8 cellular contexts compared by ENCODE assay signal in the genomic region with DNA sequence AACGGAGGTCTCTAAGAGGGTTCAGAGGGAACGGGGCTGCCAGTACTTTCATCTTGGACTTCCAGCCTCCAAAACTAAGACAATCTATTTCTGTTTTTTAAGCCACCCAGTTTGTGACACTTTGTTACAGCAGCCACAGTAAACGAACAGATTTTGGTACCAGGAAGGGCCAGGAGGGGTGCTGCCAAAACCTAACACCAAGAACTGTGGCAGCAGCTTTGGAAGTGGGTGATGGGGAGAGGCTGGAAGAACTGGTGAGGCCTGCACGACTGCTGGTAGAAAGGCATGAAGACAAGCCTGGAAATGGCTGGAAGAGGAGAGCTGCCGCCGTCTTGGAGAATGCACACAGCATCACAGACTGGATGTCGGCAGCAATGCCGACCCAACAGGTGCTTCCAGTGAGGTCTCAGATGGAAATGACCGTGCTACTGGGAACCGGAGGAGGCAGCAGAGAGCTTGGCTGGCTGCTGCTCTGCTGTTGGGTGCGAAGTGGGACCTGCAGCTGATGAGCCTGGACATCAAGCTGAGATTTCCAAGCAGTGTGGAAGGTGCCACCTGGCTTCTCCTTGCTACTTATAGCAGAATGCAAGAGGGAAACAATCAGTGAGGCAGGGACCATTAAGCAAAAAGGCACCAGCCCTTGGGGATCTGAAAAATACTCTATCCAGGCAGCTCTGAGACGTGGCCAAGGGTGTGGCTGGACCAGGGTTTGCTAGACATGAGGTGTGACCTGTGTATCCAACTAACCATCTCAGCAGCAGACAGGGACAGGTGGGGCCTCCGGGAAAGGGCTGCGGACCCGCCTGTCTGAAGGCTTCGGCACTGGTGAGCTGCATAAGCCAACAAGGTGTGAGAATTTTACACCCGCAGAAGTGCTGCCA. TPM values are rescaled to one million over a fixed set of nuclear protein-coding genes. Genes with fewer than 3 reads are reported as not detected.
DNase-seq lines count a peak whose midpoint lies in the region; ATAC-seq, FAIRE-seq and TF ChIP-seq lines count a peak whose summit lies in the region.

No MANE protein-coding gene starts in this region.

- H3K4me1 ChIP-seq in keratinocyte (ENCODE audit: control insufficient read depth, extremely low read depth, insufficient read depth, low read length), result no peaks in the 10 kb centered on the region

- H3K27me3 ChIP-seq in keratinocyte (ENCODE audit: control insufficient read depth, extremely low read depth, insufficient read depth, low read length), result peaks cover 38% of the 10 kb centered on the region

- peaks cover 9% of the 10 kb centered on the region for H4K20me1 ChIP-seq in keratinocyte (ENCODE audit: control insufficient read depth, extremely low read depth, insufficient read depth, low read length)

- H3K9me1 ChIP-seq in keratinocyte (ENCODE audit: control insufficient read depth, extremely low read depth, insufficient read depth, low read length), result no peaks in the 10 kb centered on the region

- no peak overlapping the region for H3K4me3 ChIP-seq in keratinocyte (ENCODE audit: control insufficient read depth in 2 of 3, extremely low read depth in 1 of 3, insufficient read depth in 2 of 3, low read depth in 1 of 3, low read length in 3 of 3)

- peak; percentile 52 to 59 for ATAC-seq in activated T-cell treated with anti-CD3 and anti-CD28 coated beads, Interleukin-2, amount 50 U/mL, for 4 hours
- ATAC-seq in GM21360 (IDR thresholded peaks at IDR 0.05; ENCODE audit: unreplicated experiment), result no peak
- no peak for ATAC-seq in GM18907 (IDR thresholded peaks at IDR 0.05; ENCODE audit: unreplicated experiment)
- no peak for ATAC-seq in HG03439 (IDR thresholded peaks at IDR 0.05; ENCODE audit: unreplicated experiment)

- dilution Hi-C loops in keratinocyte (cut with MboI; ENCODE audit: extremely low pct_ligation_motif_present, low sequenced_read_pairs), result no loop called here

- no peaks in the 10 kb centered on the region for H3K9me3 ChIP-seq in keratinocyte (ENCODE audit: control insufficient read depth, low read depth, low read length)

- TF ChIP-seq CTCF in keratinocyte (optimal IDR thresholded peaks at IDR 0.05 in 1 of 3, IDR thresholded peaks at IDR 0.05 in 1 of 3, conservative IDR thresholded peaks at IDR 0.05 in 1 of 3; ENCODE audit: extremely low read depth in 1 of 3, insufficient read depth in 2 of 3, low read length in 3 of 3), result peak; percentile 75 to 87 (median 87)

- no peaks in the 10 kb centered on the region for H3K79me2 ChIP-seq in keratinocyte (ENCODE audit: control insufficient read depth, insufficient read depth, low read length)

- H3K9me3 Mint-ChIP-seq in activated T-cell treated with anti-CD3 and anti-CD28 coated beads, Interleukin-2, amount 50 U/mL, for 4 hours, result no peaks in the 10 kb centered on the region

- H3K36me3 Mint-ChIP-seq in activated T-cell treated with anti-CD3 and anti-CD28 coated beads, Interleukin-2, amount 50 U/mL, for 4 hours (ENCODE audit: insufficient read depth), result peaks cover 3% of the 10 kb centered on the region

- no peak overlapping the region for H2AFZ ChIP-seq in keratinocyte (ENCODE audit: control insufficient read depth, low read length)

- H3K4me3 Mint-ChIP-seq in activated T-cell treated with anti-CD3 and anti-CD28 coated beads, Interleukin-2, amount 50 U/mL, for 4 hours, result no peak overlapping the region

- no peak overlapping the region for H3K27ac ChIP-seq in keratinocyte (ENCODE audit: control insufficient read depth, insufficient read depth, low read length)

- no peaks in the 10 kb centered on the region for H3K4me1 Mint-ChIP-seq in activated T-cell treated with anti-CD3 and anti-CD28 coated beads, Interleukin-2, amount 50 U/mL, for 4 hours (ENCODE audit: low read depth)

- peaks cover 4% of the 10 kb centered on the region for H3K27me3 Mint-ChIP-seq in activated T-cell treated with anti-CD3 and anti-CD28 coated beads, Interleukin-2, amount 50 U/mL, for 4 hours (ENCODE audit: low read depth)

- no peak overlapping the region for H3K4me2 ChIP-seq in keratinocyte (ENCODE audit: control insufficient read depth, extremely low read depth, insufficient read depth, low read depth, low read length)

- no peak overlapping the region for H3K9ac ChIP-seq in keratinocyte (ENCODE audit: control insufficient read depth, extremely low read depth, insufficient read depth, low read length)

- DNase-seq in activated effector memory CD4-positive, alpha-beta T cell treated with anti-CD3 and anti-CD28 coated beads, Interleukin-2, amount 50 U/mL, for 16 hours, result peak; percentile 69
- DNase-seq in activated effector memory CD4-positive, alpha-beta T cell treated with Interleukin-2 at 50 U/mL for 16 hours, result no peak
- DNase-seq in LHCN-M2 (ENCODE audit: low read depth) (peak; percentile 50), keratinocyte (ENCODE audit: low read depth, low spot score) (no peak)
- DNase-seq in activated T-cell treated with anti-CD3 and anti-CD28 coated beads, Interleukin-2, amount 50 U/mL, for 4 hours, result no peak

- peak; percentile 17 for FAIRE-seq in keratinocyte (lab: Jason Lieb, UNC)

- H3K36me3 ChIP-seq in keratinocyte (ENCODE audit: control insufficient read depth in 2 of 2, extremely low read depth in 1 of 2, insufficient read depth in 2 of 2, low read length in 2 of 2), result peaks cover 2 to 7% of the 10 kb centered on the region in 2 experiments

RNA-seq across cellular contexts. Expression of a gene that starts 4.7 kb away (rescaled TPM):
- total RNA-seq in LHCN-M2 (2014; rRNA removed), result 0.45 TPM in 1 of 2 replicates, not detected in the other
- polyA plus RNA-seq in LHCN-M2 (2012), result not detected
- not detected for total RNA-seq in activated T-cell treated with anti-CD3 and anti-CD28 coated beads, Interleukin-2, amount 50 U/mL, for 4 hours
- not detected in 3 replicates for polyA plus RNA-seq in keratinocyte
- polyA plus RNA-seq in keratinocyte (2011; ENCODE audit: low read depth), result not detected
- not detected in 2 replicates for polyA plus RNA-seq in keratinocyte (2011; cell fraction: cytosol; rRNA removed)
- not detected in 2 replicates for polyA plus RNA-seq in keratinocyte (2011; cell fraction: nucleus; rRNA removed)
- not detected in 2 replicates for polyA plus RNA-seq in keratinocyte (2012; ENCODE audit: low replicate concordance)
- polyA minus RNA-seq in keratinocyte, result not detected in 3 replicates
- not detected for polyA minus RNA-seq in keratinocyte (2011; cell fraction: cytosol; rRNA and poly(A)+ RNA removed)
- polyA minus RNA-seq in keratinocyte (2011; cell fraction: nucleus; rRNA and poly(A)+ RNA removed), result not detected in 2 replicates

RNA-seq across cellular contexts. Expression of a gene that starts 6.7 kb away (rescaled TPM):
- total RNA-seq in LHCN-M2 (2014; rRNA removed), result not detected in 2 replicates
- not detected for polyA plus RNA-seq in LHCN-M2 (2012)
- total RNA-seq in activated T-cell treated with anti-CD3 and anti-CD28 coated beads, Interleukin-2, amount 50 U/mL, for 4 hours, result under 1 TPM in 1 of 3 donors, not detected in 2; 0.18 TPM
- not detected in 3 replicates for polyA plus RNA-seq in keratinocyte
- polyA plus RNA-seq in keratinocyte (2011; ENCODE audit: low read depth), result not detected
- polyA plus RNA-seq in keratinocyte (2011; cell fraction: cytosol; rRNA removed), result not detected in 2 replicates
- not detected in 2 replicates for polyA plus RNA-seq in keratinocyte (2011; cell fraction: nucleus; rRNA removed)
- not detected in 2 replicates for polyA plus RNA-seq in keratinocyte (2012; ENCODE audit: low replicate concordance)
- polyA minus RNA-seq in keratinocyte, result not detected in 3 replicates
- polyA minus RNA-seq in keratinocyte (2011; cell fraction: cytosol; rRNA and poly(A)+ RNA removed), result not detected
- polyA minus RNA-seq in keratinocyte (2011; cell fraction: nucleus; rRNA and poly(A)+ RNA removed), result not detected in 2 replicates

RNA-seq across cellular contexts. Expression of a gene that starts 11.8 kb away (rescaled TPM):
- total RNA-seq in LHCN-M2 (2014; rRNA removed), result 21.9 and 24.4 TPM in 2 replicates
- polyA plus RNA-seq in LHCN-M2 (2012), result 22.7 TPM
- total RNA-seq in activated T-cell treated with anti-CD3 and anti-CD28 coated beads, Interleukin-2, amount 50 U/mL, for 4 hours, result 10 to 100 TPM; 71.9 to 86.3 (median 73.3) TPM
- polyA plus RNA-seq in keratinocyte, result 11.9 to 24.0 TPM (median 13.8 TPM) in 3 replicates
- polyA plus RNA-seq in keratinocyte (2011; ENCODE audit: low read depth), result 21.5 TPM
- 3.5 and 7.7 TPM in 2 replicates for polyA plus RNA-seq in keratinocyte (2011; cell fraction: cytosol; rRNA removed)
- 61.6 and 81.3 TPM in 2 replicates for polyA plus RNA-seq in keratinocyte (2011; cell fraction: nucleus; rRNA removed)
- 16.2 and 18.6 TPM in 2 replicates for polyA plus RNA-seq in keratinocyte (2012; ENCODE audit: low replicate concordance)
- 14.4 to 24.1 TPM (median 15.5 TPM) in 3 replicates for polyA minus RNA-seq in keratinocyte
- 52.2 TPM for polyA minus RNA-seq in keratinocyte (2011; cell fraction: cytosol; rRNA and poly(A)+ RNA removed)
- polyA minus RNA-seq in keratinocyte (2011; cell fraction: nucleus; rRNA and poly(A)+ RNA removed), result 23.4 and 24.1 TPM in 2 replicates

RNA-seq across cellular contexts. Expression of a gene that starts 11.9 kb away (rescaled TPM):
- total RNA-seq in LHCN-M2 (2014; rRNA removed), result 108 and 115 TPM in 2 replicates
- 110 TPM for polyA plus RNA-seq in LHCN-M2 (2012)
- 100 to 1,000 TPM; 144 to 156 (median 150) TPM for total RNA-seq in activated T-cell treated with anti-CD3 and anti-CD28 coated beads, Interleukin-2, amount 50 U/mL, for 4 hours
- polyA plus RNA-seq in keratinocyte, result 45.3 to 63.2 TPM (median 56.7 TPM) in 3 replicates
- polyA plus RNA-seq in keratinocyte (2011; ENCODE audit: low read depth), result 29.9 TPM
- polyA plus RNA-seq in keratinocyte (2011; cell fraction: cytosol; rRNA removed), result 29.0 and 62.0 TPM in 2 replicates
- polyA plus RNA-seq in keratinocyte (2011; cell fraction: nucleus; rRNA removed), result 19.6 and 21.1 TPM in 2 replicates
- 35.5 and 82.8 TPM in 2 replicates for polyA plus RNA-seq in keratinocyte (2012; ENCODE audit: low replicate concordance)
- 18.6 to 38.3 TPM (median 23.0 TPM) in 3 replicates for polyA minus RNA-seq in keratinocyte
- 45.1 TPM for polyA minus RNA-seq in keratinocyte (2011; cell fraction: cytosol; rRNA and poly(A)+ RNA removed)
- polyA minus RNA-seq in keratinocyte (2011; cell fraction: nucleus; rRNA and poly(A)+ RNA removed), result 7.0 and 9.4 TPM in 2 replicates

RNA-seq across cellular contexts. Expression of a gene that starts 24.0 kb away (rescaled TPM):
- 6.3 and 10.7 TPM in 2 replicates for total RNA-seq in LHCN-M2 (2014; rRNA removed)
- 8.5 TPM for polyA plus RNA-seq in LHCN-M2 (2012)
- 10 to 100 TPM; 15.4 to 15.6 (median 15.5) TPM for total RNA-seq in activated T-cell treated with anti-CD3 and anti-CD28 coated beads, Interleukin-2, amount 50 U/mL, for 4 hours
- polyA plus RNA-seq in keratinocyte, result 1.1 to 2.2 TPM (median 1.6 TPM) in 3 replicates
- polyA plus RNA-seq in keratinocyte (2011; ENCODE audit: low read depth), result 0.76 TPM
- polyA plus RNA-seq in keratinocyte (2011; cell fraction: cytosol; rRNA removed), result 0.91 and 2.2 TPM in 2 replicates
- polyA plus RNA-seq in keratinocyte (2011; cell fraction: nucleus; rRNA removed), result 1.7 and 2.6 TPM in 2 replicates
- polyA plus RNA-seq in keratinocyte (2012; ENCODE audit: low replicate concordance), result 3.6 and 6.3 TPM in 2 replicates
- polyA minus RNA-seq in keratinocyte, result 1.0 to 2.9 TPM (median 1.4 TPM) in 3 replicates
- 4.2 TPM for polyA minus RNA-seq in keratinocyte (2011; cell fraction: cytosol; rRNA and poly(A)+ RNA removed)
- 2.1 and 2.2 TPM in 2 replicates for polyA minus RNA-seq in keratinocyte (2011; cell fraction: nucleus; rRNA and poly(A)+ RNA removed)

Comparison
In these comparisons a context has a peak if more than half of its experiments do, and no peak if none do; other contexts are left out.
1. DNase-seq: peak in activated effector memory CD4-positive, alpha-beta T cell treated with anti-CD3 and anti-CD28 coated beads, Interleukin-2, amount 50 U/mL, for 16 hours (single experiment) and LHCN-M2 (single experiment); none in activated effector memory CD4-positive, alpha-beta T cell treated with Interleukin-2 at 50 U/mL for 16 hours (single experiment), activated T-cell treated with anti-CD3 and anti-CD28 coated beads, Interleukin-2, amount 50 U/mL, for 4 hours (single experiment) and keratinocyte (single experiment).
2. ATAC-seq: peak in activated T-cell treated with anti-CD3 and anti-CD28 coated beads, Interleukin-2, amount 50 U/mL, for 4 hours (2 of 2); none in GM21360 (single experiment), GM18907 (single experiment) and HG03439 (single experiment).